Comparison of ENCODE assay signal across 11 cellular contexts in the genomic region with DNA sequence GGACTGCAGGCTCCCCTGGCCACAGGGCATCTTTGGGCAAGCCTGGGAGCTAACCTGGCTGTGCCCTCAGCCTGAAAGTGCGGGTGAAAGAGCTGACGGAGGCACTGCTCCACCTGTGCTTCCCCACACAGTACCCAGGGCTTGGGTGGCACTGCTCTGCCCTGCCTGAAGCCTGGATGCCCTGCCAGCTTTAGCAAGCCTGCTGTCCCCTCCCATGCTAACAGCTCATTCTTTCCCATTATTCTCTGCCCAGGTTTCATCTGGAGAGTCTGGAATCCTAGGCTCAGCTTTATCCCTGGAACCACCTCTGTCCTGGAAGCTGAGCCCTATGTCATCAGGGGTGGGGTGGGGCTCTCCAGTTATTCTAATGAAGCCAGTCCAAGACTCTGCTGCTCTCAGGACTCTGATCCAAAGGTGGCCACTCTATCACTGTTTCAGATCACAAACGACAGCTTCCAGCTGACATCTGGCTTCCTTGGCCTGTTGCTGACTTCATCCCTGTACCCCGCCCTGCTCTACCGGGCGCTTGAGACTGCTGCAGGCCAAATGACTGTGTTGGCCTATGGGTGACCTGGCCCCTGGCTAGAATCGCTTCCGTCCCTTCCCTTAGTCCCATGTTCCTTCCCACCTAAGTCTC. TPM values are rescaled to one million over a fixed set of nuclear protein-coding genes. Genes with fewer than 3 reads are reported as not detected.
DNase-seq lines count a peak whose midpoint lies in the region; ATAC-seq, FAIRE-seq and TF ChIP-seq lines count a peak whose summit lies in the region.
"Had no signal": no experiment of that assay in that cellular context is flagged by ENCODE, and none has a peak within 500 bp of the region (broad histone marks: within the 10 kb centered on the region; RNA-seq: fewer than 3 reads in every experiment).

No MANE protein-coding gene starts in this region.

- peak overlapping the region; percentile 92 for H3K27ac Mint-ChIP-seq in stimulated activated naive B cell treated with anti-CD40 and anti-IgM and Interleukin-4, amounts not matched to agents 10 μg/mL and 1 μg/mL and 100 μg/mL, for 72 hours

- H3K4me3 Mint-ChIP-seq in stimulated activated naive B cell treated with anti-CD40 and anti-IgM and Interleukin-4, amounts not matched to agents 10 μg/mL and 1 μg/mL and 100 μg/mL, for 72 hours, result peak overlapping the region; percentile 25 to 47

- FAIRE-seq in GM19239 (lab: Jason Lieb, UNC), result peak; percentile 73

- no peaks in the 10 kb centered on the region for H3K9me3 ChIP-seq in ascending aorta
- no peaks in the 10 kb centered on the region for H3K9me3 ChIP-seq in iPS-15b (ENCODE audit: control insufficient read depth, insufficient read depth, low read length)

- no peak for TF ChIP-seq CTCF in ascending aorta (IDR thresholded peaks at IDR 0.05)

- ATAC-seq in stimulated activated naive B cell treated with anti-CD40 and anti-IgM and Interleukin-4, amounts not matched to agents 10 μg/mL and 1 μg/mL and 100 μg/mL, for 72 hours (replicated peaks), result peak in 1 of 2 donors; percentile 1
- ATAC-seq in GM18873 (IDR thresholded peaks at IDR 0.05; ENCODE audit: low FRiP score, unreplicated experiment) (no peak), HG03108 (IDR thresholded peaks at IDR 0.05; ENCODE audit: unreplicated experiment) (no peak)

- peak overlapping the region; percentile 59 to 67 for H3K27ac ChIP-seq in ascending aorta

- H3K9me3 Mint-ChIP-seq in stimulated activated naive B cell treated with anti-CD40 and anti-IgM and Interleukin-4, amounts not matched to agents 10 μg/mL and 1 μg/mL and 100 μg/mL, for 72 hours, result no peaks in the 10 kb centered on the region

- no peak overlapping the region for H3K4me3 ChIP-seq in ascending aorta
- H3K4me3 ChIP-seq in iPS-15b (ENCODE audit: low read depth, low read length), result no peak overlapping the region

- H3K27me3 Mint-ChIP-seq in stimulated activated naive B cell treated with anti-CD40 and anti-IgM and Interleukin-4, amounts not matched to agents 10 μg/mL and 1 μg/mL and 100 μg/mL, for 72 hours, result no peaks in the 10 kb centered on the region

- H3K4me1 Mint-ChIP-seq in stimulated activated naive B cell treated with anti-CD40 and anti-IgM and Interleukin-4, amounts not matched to agents 10 μg/mL and 1 μg/mL and 100 μg/mL, for 72 hours, result peaks cover 53 to 73% of the 10 kb centered on the region in 2 donors

- H3K36me3 ChIP-seq in ascending aorta (peaks cover 18 to 38% of the 10 kb centered on the region in 2 donors), iPS-15b (ENCODE audit: control insufficient read depth, insufficient read depth, low read length) (peaks cover 3% of the 10 kb centered on the region)

- DNase-seq in GM19239 (ENCODE audit: insufficient read length, low spot score), result no peak
- DNase-seq in ascending aorta (ENCODE audit: low spot score in 2 of 2), result no peak
- no peak for DNase-seq in stimulated activated naive B cell treated with anti-CD40 and anti-IgM and Interleukin-4, amounts not matched to agents 10 μg/mL and 1 μg/mL and 100 μg/mL, for 72 hours
- no peak for DNase-seq in GM19238 (ENCODE audit: insufficient read length, low spot score)
- DNase-seq in mucosa of gallbladder (ENCODE audit: low spot score), result no peak
- DNase-seq: activated T-cell treated with anti-CD3 and anti-CD28 coated beads for 4 hours, NCI-H2029 treated with DMSO at 0.1 percent for 48 hours had no signal

- no peaks in the 10 kb centered on the region for H3K27me3 ChIP-seq in ascending aorta
- no peaks in the 10 kb centered on the region for H3K27me3 ChIP-seq in iPS-15b (ENCODE audit: control insufficient read depth, insufficient read depth, low read length)

- peak overlapping the region; percentile 16 for H3K9ac ChIP-seq in iPS-15b (ENCODE audit: low read depth, low read length)

- H3K36me3 Mint-ChIP-seq in stimulated activated naive B cell treated with anti-CD40 and anti-IgM and Interleukin-4, amounts not matched to agents 10 μg/mL and 1 μg/mL and 100 μg/mL, for 72 hours, result peaks cover 39 to 67% of the 10 kb centered on the region in 2 donors

- H3K4me1 ChIP-seq in ascending aorta, result peaks cover 0 to 33% of the 10 kb centered on the region in 2 donors
- no peaks in the 10 kb centered on the region for H3K4me1 ChIP-seq in iPS-15b (ENCODE audit: control insufficient read depth, insufficient read depth, low read length)

- intact Hi-C loops in ascending aorta (cut with DNase I), result no loop called here

RNA-seq across cellular contexts. Expression of a gene that starts 29.3 kb away (rescaled TPM):
- total RNA-seq in ascending aorta, result 131 TPM
- 20.8 TPM for total RNA-seq in mucosa of gallbladder

RNA-seq across cellular contexts. Expression of a gene that starts 42.4 kb away (rescaled TPM):
- 71.3 TPM for total RNA-seq in ascending aorta
- 31.8 TPM for total RNA-seq in mucosa of gallbladder

RNA-seq across cellular contexts. Expression of a gene that starts 54.3 kb away (rescaled TPM):
- total RNA-seq in ascending aorta, result 125 TPM
- total RNA-seq in mucosa of gallbladder, result 51.5 TPM

RNA-seq across cellular contexts. Expression of a gene that starts 59.1 kb away (rescaled TPM):
- total RNA-seq in ascending aorta, result 11.5 TPM
- total RNA-seq in mucosa of gallbladder, result 9.3 TPM
- total RNA-seq: mononuclear cell had no signal
